22 cellular contexts compared by ENCODE assay signal in the genomic region with DNA sequence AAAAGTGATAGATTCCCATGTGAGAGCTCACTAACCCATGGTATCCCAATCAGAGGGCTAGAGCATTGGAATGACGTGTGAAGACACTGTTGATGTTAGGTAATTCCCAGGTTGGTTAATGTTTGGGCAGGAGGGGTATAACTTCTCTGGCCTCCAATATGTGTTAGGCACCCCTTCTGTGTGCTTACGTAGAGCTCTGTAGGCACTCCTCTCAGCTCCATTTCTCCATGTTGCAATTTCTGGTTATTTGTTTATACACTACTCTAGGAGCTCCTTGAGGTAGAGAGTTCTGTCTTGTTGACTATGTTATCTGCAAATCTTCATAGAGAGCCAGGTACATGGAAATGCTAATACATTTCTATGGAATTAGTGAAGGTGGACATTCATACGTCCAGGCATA.
DNase-seq lines count a peak whose midpoint lies in the region; ATAC-seq, FAIRE-seq and TF ChIP-seq lines count a peak whose summit lies in the region.
"Had no signal": no experiment of that assay in that cellular context is flagged by ENCODE, and none has a peak within 500 bp of the region (broad histone marks: within the 10 kb centered on the region; RNA-seq: fewer than 3 reads in every experiment).

No MANE protein-coding gene starts in this region.

- no peaks in the 10 kb centered on the region for H3K27me3 Mint-ChIP-seq in memory B cell

- no peak for ATAC-seq in memory B cell (ENCODE audit: low read depth)
- peak; percentile 80 for ATAC-seq in upper lobe of right lung
- no peak for ATAC-seq in pancreas
- ATAC-seq: A549, HCT116 had no signal

- peak overlapping the region; percentile 7 for H3K4me3 ChIP-seq in OCI-LY1 (ENCODE audit: low read depth, low read length, poor library complexity, severe bottlenecking)
- no peak overlapping the region for H3K4me3 ChIP-seq in upper lobe of right lung
- no peak overlapping the region for H3K4me3 ChIP-seq in pancreas
- H3K4me3 ChIP-seq: A549 had no signal

- H3K36me3 ChIP-seq in OCI-LY1 (ENCODE audit: insufficient read depth, low read length): no peaks in the 10 kb centered on the region
- no peaks in the 10 kb centered on the region for H3K36me3 ChIP-seq in upper lobe of right lung
- H3K36me3 ChIP-seq in pancreas: no peaks in the 10 kb centered on the region

- no peaks in the 10 kb centered on the region for H4K20me1 ChIP-seq in OCI-LY1 (ENCODE audit: insufficient read depth, low read length)

- peaks cover 5% of the 10 kb centered on the region for H3K9me3 Mint-ChIP-seq in memory B cell

- H3K4me3 Mint-ChIP-seq in memory B cell: peak overlapping the region; percentile 7
- H3K4me3 Mint-ChIP-seq: CD4-positive, alpha-beta memory T cell had no signal

- H3K9ac ChIP-seq in OCI-LY1 (ENCODE audit: low read length): peak overlapping the region; percentile 89

- peak overlapping the region; percentile 69 for H3K4me2 ChIP-seq in OCI-LY1 (ENCODE audit: low read length)
- H3K4me2 ChIP-seq: A549 had no signal

- no peak for DNase-seq in GM12891 (ENCODE audit: insufficient read length, low spot score)
- no peak for DNase-seq in memory B cell (ENCODE audit: low spot score in 2 of 2)
- DNase-seq in upper lobe of right lung: no peak
- DNase-seq in mucosa of gallbladder (ENCODE audit: low spot score): no peak
- DNase-seq in pancreas: no peak
- no peak for DNase-seq in posterior cingulate gyrus
- DNase-seq: CD4-positive, alpha-beta memory T cell; DND-41; GOT3; MV-4-11; NCI-H1105 treated with DMSO at 0.1 percent for 48 hours; NCI-H2029 treated with DMSO at 0.1 percent for 48 hours; NCI-H2171; NCI-H345; NCI-H524 treated with DMSO at 0.1 percent for 48 hours; NCI-H82; SHP77; SW 1271 had no signal

- FAIRE-seq in GM12891 (lab: Jason Lieb, UNC) (no peak), pancreas (lab: Jason Lieb, UNC) (no peak)
- FAIRE-seq: A549, HTR-8/SVneo had no signal

- no peak overlapping the region for H2AFZ ChIP-seq in OCI-LY1 (ENCODE audit: low read length)

- TF ChIP-seq CTCF in OCI-LY1 (IDR thresholded peaks at IDR 0.05; ENCODE audit: low read length) (no peak), upper lobe of right lung (IDR thresholded peaks at IDR 0.05) (no peak), pancreas (IDR thresholded peaks at IDR 0.05) (no peak)

- peaks cover 15% of the 10 kb centered on the region for H3K36me3 Mint-ChIP-seq in memory B cell
- H3K36me3 Mint-ChIP-seq: CD4-positive, alpha-beta memory T cell had no signal

- H3K27ac Mint-ChIP-seq in memory B cell: peak overlapping the region; percentile 99
- H3K27ac Mint-ChIP-seq: CD4-positive, alpha-beta memory T cell had no signal

- intact Hi-C loops in upper lobe of right lung (cut with DNase I) (no loop called here), pancreas (cut with DNase I) (no loop called here), posterior cingulate gyrus (cut with DNase I) (no loop called here)

- 0 out of 2 replicates have a peak, but pooled peaks have one; percentile 33 for TF ChIP-seq POLR2A in GM12891 (IDR thresholded peaks at IDR 0.05; ENCODE audit: low read depth, low read length)

- peaks cover 10% of the 10 kb centered on the region; the same call in 1 of the 2 replicates for H3K79me2 ChIP-seq in OCI-LY1 (ENCODE audit: insufficient read depth, low read length)

- peaks cover 9% of the 10 kb centered on the region for H3F3A ChIP-seq in OCI-LY1 (ENCODE audit: insufficient read depth, low read length)

- H3K27me3 ChIP-seq in OCI-LY1 (ENCODE audit: insufficient read depth, low read length) (no peaks in the 10 kb centered on the region), upper lobe of right lung (no peaks in the 10 kb centered on the region), pancreas (no peaks in the 10 kb centered on the region)

- H3K27ac ChIP-seq in OCI-LY1 (ENCODE audit: low read depth, low read length, poor library complexity, severe bottlenecking) (peak overlapping the region; percentile 100), upper lobe of right lung (no peak overlapping the region), pancreas (no peak overlapping the region)
- H3K27ac ChIP-seq: A549 had no signal

- H3K9me2 ChIP-seq in OCI-LY1 (ENCODE audit: low read depth, low read length): no peaks in the 10 kb centered on the region

- H3K4me1 ChIP-seq in OCI-LY1 (ENCODE audit: insufficient read depth, low read length, severe bottlenecking) (peaks cover 99% of the 10 kb centered on the region), upper lobe of right lung (no peaks in the 10 kb centered on the region), pancreas (no peaks in the 10 kb centered on the region)
- H3K4me1 ChIP-seq: A549 had no signal

- H3K9me3 ChIP-seq in OCI-LY1 (ENCODE audit: low read length) (no peaks in the 10 kb centered on the region), upper lobe of right lung (no peaks in the 10 kb centered on the region), pancreas (no peaks in the 10 kb centered on the region)
- H3K9me3 ChIP-seq: A549 had no signal

- peaks cover 61% of the 10 kb centered on the region for H3K4me1 Mint-ChIP-seq in memory B cell
- H3K4me1 Mint-ChIP-seq: CD4-positive, alpha-beta memory T cell had no signal

- 81 to 88% methylated on average over 3 of the region's 3 CpGs for WGBS in pancreas, 2 donors

TF ChIP-seq in GM12891, 5 proteins besides CTCF, POLR2A, EP300 and RAD21:
- TF ChIP-seq SPI1 (IDR thresholded peaks at IDR 0.05; ENCODE audit: low read depth, low read length): no peak
- no peak for TF ChIP-seq TAF1 (IDR thresholded peaks at IDR 0.05; ENCODE audit: low read depth, low read length)
- TF ChIP-seq PAX5 (IDR thresholded peaks at IDR 0.05; ENCODE audit: insufficient read depth, low read length, severe bottlenecking): no peak
- TF ChIP-seq POLR2AphosphoS5 (IDR thresholded peaks at IDR 0.05; ENCODE audit: low read depth, low read length): no peak; the same call in 1 of the 2 replicates
- no peak for TF ChIP-seq POU2F2 (IDR thresholded peaks at IDR 0.05; ENCODE audit: low read depth, low read length)
